Comparison of ENCODE assay signal across 14 cellular contexts in the genomic region with DNA sequence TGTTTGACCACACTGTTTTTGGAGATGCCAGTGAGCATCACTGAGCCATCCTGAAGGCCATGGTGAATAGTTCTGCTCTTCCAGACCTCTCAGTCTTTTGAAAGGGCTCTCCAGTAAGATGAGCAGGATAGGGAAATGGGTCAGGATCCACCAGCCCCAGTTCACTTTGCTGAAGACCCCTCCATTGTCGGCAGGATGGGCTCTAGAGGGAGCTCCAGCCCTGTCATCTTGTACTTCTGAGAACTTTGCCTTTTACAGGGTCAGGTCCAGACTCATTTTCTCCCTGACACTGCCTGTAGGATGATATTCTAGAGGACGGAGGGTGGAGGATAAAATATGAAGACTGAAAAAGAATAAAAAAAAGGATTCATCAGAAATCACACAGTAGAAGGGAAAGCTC. TPM values are rescaled to one million over a fixed set of nuclear protein-coding genes. Genes with fewer than 3 reads are reported as not detected.
A peak's percentile ranks its signal among the peaks of the same experiment; 100 is the strongest.
DNase-seq lines count a peak whose midpoint lies in the region; ATAC-seq and TF ChIP-seq lines count a peak whose summit lies in the region.
"Had no signal": no experiment of that assay in that cellular context is flagged by ENCODE, and none has a peak within 500 bp of the region (broad histone marks: within the 10 kb centered on the region; RNA-seq: fewer than 3 reads in every experiment).

No MANE protein-coding gene starts in this region.

- H3K36me3 Mint-ChIP-seq in WTC11 (no peaks in the 10 kb centered on the region), natural killer cell (no peaks in the 10 kb centered on the region)

- whole genome bisulfite sequencing in neuronal stem cell (ENCODE audit: extremely low coverage in 2 of 2, insufficient read length in 2 of 2, insufficient replicate concordance in 1 of 2), 2 donors, result no CpG with 5 or more reads among the region's 2 CpGs

- intact Hi-C loops in natural killer cell (cut with micrococcal nuclease), result no loop called here

- H3K9me3 Mint-ChIP-seq in WTC11 (no peaks in the 10 kb centered on the region), natural killer cell (peaks cover 0 to 2% of the 10 kb centered on the region in 2 donors)
- H3K9me3 Mint-ChIP-seq: effector memory CD8-positive, alpha-beta T cell had no signal

- H3K36me3 ChIP-seq in neuronal stem cell (replicated peaks in 1 of 2; ENCODE audit: control insufficient read depth in 2 of 2, insufficient read depth in 2 of 2, low read length in 2 of 2), result no peaks in the 10 kb centered on the region

- no peaks in the 10 kb centered on the region for H3K4me1 Mint-ChIP-seq in WTC11
- no peaks in the 10 kb centered on the region for H3K4me1 Mint-ChIP-seq in natural killer cell

- no peak overlapping the region for H2AFZ ChIP-seq in neuronal stem cell (ENCODE audit: low read length)

- H2BK120ac ChIP-seq in neuronal stem cell (ENCODE audit: low read depth, low read length), result no peak overlapping the region

- no peak overlapping the region for H3K9ac ChIP-seq in neuronal stem cell (ENCODE audit: low read depth, low read length, poor library complexity)

- no peak overlapping the region for H3K27ac Mint-ChIP-seq in WTC11
- no peak overlapping the region for H3K27ac Mint-ChIP-seq in natural killer cell
- H3K27ac Mint-ChIP-seq: effector memory CD8-positive, alpha-beta T cell had no signal

- H2BK12ac ChIP-seq in neuronal stem cell (ENCODE audit: low read length), result no peak overlapping the region

- peak; percentile 100 for ATAC-seq in WTC11
- ATAC-seq in natural killer cell, result no peak
- no peak for ATAC-seq in GM21390 (IDR thresholded peaks at IDR 0.05; ENCODE audit: unreplicated experiment)
- ATAC-seq in GM18519 (IDR thresholded peaks at IDR 0.05; ENCODE audit: low FRiP score, unreplicated experiment), result no peak
- ATAC-seq: effector memory CD8-positive, alpha-beta T cell; left cardiac atrium; sciatic nerve had no signal

- CTCF ChIA-PET in WTC11 (lab: Charles Lee), result interaction anchor here (0.6 to 1.7 kb wide), 5 partner anchors 54 to 542 kb away, joined by 3 to 6 read pairs (median 4); no protein-coding TSS in a partner anchor

- no peak overlapping the region for H3K4me3 Mint-ChIP-seq in WTC11
- H3K4me3 Mint-ChIP-seq in natural killer cell, result no peak overlapping the region
- H3K4me3 Mint-ChIP-seq: effector memory CD8-positive, alpha-beta T cell had no signal

- H3K4me2 ChIP-seq in neuronal stem cell (ENCODE audit: insufficient read depth, low read length, poor library complexity, severe bottlenecking), result no peak overlapping the region
- H3K4me2 ChIP-seq: A549 had no signal

- no peak overlapping the region for H3K4ac ChIP-seq in neuronal stem cell (ENCODE audit: low read length)

- POLR2A ChIA-PET in WTC11 (lab: Charles Lee), result no interaction called here

- H3K27ac ChIP-seq in neuronal stem cell (replicated peaks; ENCODE audit: low read length), result no peak overlapping the region
- H3K27ac ChIP-seq: A549 had no signal

- no peaks in the 10 kb centered on the region for H3K4me1 ChIP-seq in neuronal stem cell (ENCODE audit: control insufficient read depth in 2 of 2, insufficient read depth in 1 of 2, low read depth in 1 of 2, low read length in 2 of 2)
- H3K4me1 ChIP-seq: A549 had no signal

- no peak overlapping the region for H2BK15ac ChIP-seq in neuronal stem cell (ENCODE audit: low read length)

- DNase-seq in NCI-H1417 (lab: John Stamatoyannopoulos, UW) (peak in 2 of 3 experiments; percentile 26 to 43), NCI-H1417 treated with DMSO at 0.1 percent for 48 hours (lab: John Stamatoyannopoulos, UW) (no peak), NCI-H1694 treated with DMSO at 0.1 percent for 48 hours (lab: John Stamatoyannopoulos, UW) (peak; percentile 68), WTC11 (ENCODE audit: low spot score) (peak; percentile 73), neuronal stem cell (ENCODE audit: low spot score) (peak; percentile 26), natural killer cell (no peak)
- DNase-seq: effector memory CD8-positive, alpha-beta T cell; IMR-90; left cardiac atrium; stimulated activated CD8-positive, alpha-beta memory T cell treated with anti-CD3 and anti-CD28 coated beads, Interleukin-4, amount 100 ng/mL, for 48 hours had no signal

- TF ChIP-seq CTCF in WTC11 (IDR thresholded peaks at IDR 0.05), result 0 out of 2 replicates have a peak, but pooled peaks have one; percentile 29
- no peak for TF ChIP-seq CTCF in natural killer cell (IDR thresholded peaks at IDR 0.05)

- H3K14ac ChIP-seq in neuronal stem cell (ENCODE audit: low read length), result no peak overlapping the region

- H3K27me3 Mint-ChIP-seq in WTC11 (ENCODE audit: low read depth) (no peaks in the 10 kb centered on the region), natural killer cell (ENCODE audit: low read depth in 2 of 2) (peaks cover 0 to 3% of the 10 kb centered on the region in 2 donors)

- no peak overlapping the region for H2AK5ac ChIP-seq in neuronal stem cell (ENCODE audit: low read depth, low read length)

- H3K9me3 ChIP-seq in neuronal stem cell (replicated peaks in 1 of 2; ENCODE audit: control insufficient read depth in 2 of 2, insufficient read depth in 1 of 2, low read depth in 1 of 2, low read length in 2 of 2), result no peaks in the 10 kb centered on the region
- H3K9me3 ChIP-seq: A549 had no signal

- no peaks in the 10 kb centered on the region for H3K79me1 ChIP-seq in neuronal stem cell (ENCODE audit: low read depth, low read length)

- no peak overlapping the region for H2BK5ac ChIP-seq in neuronal stem cell (ENCODE audit: low read length)

- H4K8ac ChIP-seq in neuronal stem cell (ENCODE audit: low read depth, low read length), result no peak overlapping the region

- no peak overlapping the region for H3K18ac ChIP-seq in neuronal stem cell (ENCODE audit: low read length)

- no peak overlapping the region for H4K91ac ChIP-seq in neuronal stem cell (ENCODE audit: low read depth, low read length, poor library complexity)

- no peak overlapping the region for H3K23ac ChIP-seq in neuronal stem cell (ENCODE audit: low read depth, low read length, poor library complexity)

- no peaks in the 10 kb centered on the region for H3K27me3 ChIP-seq in neuronal stem cell (ENCODE audit: control insufficient read depth in 3 of 3, insufficient read depth in 3 of 3, low read depth in 1 of 3, low read length in 3 of 3)

- no peak overlapping the region for H3K4me3 ChIP-seq in neuronal stem cell (ENCODE audit: low read length in 2 of 2)
- H3K4me3 ChIP-seq: A549 had no signal

TF ChIP-seq in WTC11, 78 proteins besides CTCF, POLR2A, EP300 and RAD21 (continues in another document):
- TF ChIP-seq GABPB1 (CRISPR knock-in tag; IDR thresholded peaks at IDR 0.05) (no peak), ZNF416 (CRISPR knock-in tag; IDR thresholded peaks at IDR 0.05) (no peak), PRRX2 (CRISPR knock-in tag; IDR thresholded peaks at IDR 0.05) (no peak), GTF2I (CRISPR knock-in tag; conservative IDR thresholded peaks at IDR 0.05) (no peak)
- TF ChIP-seq, protein P1, sequence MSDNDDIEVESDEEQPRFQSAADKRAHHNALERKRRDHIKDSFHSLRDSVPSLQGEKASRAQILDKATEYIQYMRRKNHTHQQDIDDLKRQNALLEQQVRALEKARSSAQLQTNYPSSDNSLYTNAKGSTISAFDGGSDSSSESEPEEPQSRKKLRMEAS (CRISPR knock-in tag; IDR thresholded peaks at IDR 0.05), result no peak
- TF ChIP-seq, protein P2, sequence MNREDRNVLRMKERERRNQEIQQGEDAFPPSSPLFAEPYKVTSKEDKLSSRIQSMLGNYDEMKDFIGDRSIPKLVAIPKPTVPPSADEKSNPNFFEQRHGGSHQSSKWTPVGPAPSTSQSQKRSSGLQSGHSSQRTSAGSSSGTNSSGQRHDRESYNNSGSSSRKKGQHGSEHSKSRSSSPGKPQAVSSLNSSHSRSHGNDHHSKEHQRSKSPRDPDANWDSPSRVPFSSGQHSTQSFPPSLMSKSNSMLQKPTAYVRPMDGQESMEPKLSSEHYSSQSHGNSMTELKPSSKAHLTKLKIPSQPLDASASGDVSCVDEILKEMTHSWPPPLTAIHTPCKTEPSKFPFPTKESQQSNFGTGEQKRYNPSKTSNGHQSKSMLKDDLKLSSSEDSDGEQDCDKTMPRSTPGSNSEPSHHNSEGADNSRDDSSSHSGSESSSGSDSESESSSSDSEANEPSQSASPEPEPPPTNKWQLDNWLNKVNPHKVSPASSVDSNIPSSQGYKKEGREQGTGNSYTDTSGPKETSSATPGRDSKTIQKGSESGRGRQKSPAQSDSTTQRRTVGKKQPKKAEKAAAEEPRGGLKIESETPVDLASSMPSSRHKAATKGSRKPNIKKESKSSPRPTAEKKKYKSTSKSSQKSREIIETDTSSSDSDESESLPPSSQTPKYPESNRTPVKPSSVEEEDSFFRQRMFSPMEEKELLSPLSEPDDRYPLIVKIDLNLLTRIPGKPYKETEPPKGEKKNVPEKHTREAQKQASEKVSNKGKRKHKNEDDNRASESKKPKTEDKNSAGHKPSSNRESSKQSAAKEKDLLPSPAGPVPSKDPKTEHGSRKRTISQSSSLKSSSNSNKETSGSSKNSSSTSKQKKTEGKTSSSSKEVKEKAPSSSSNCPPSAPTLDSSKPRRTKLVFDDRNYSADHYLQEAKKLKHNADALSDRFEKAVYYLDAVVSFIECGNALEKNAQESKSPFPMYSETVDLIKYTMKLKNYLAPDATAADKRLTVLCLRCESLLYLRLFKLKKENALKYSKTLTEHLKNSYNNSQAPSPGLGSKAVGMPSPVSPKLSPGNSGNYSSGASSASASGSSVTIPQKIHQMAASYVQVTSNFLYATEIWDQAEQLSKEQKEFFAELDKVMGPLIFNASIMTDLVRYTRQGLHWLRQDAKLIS (CRISPR knock-in tag; IDR thresholded peaks at IDR 0.05; ENCODE audit: borderline replicate concordance), result no peak
- TF ChIP-seq, protein P3, sequence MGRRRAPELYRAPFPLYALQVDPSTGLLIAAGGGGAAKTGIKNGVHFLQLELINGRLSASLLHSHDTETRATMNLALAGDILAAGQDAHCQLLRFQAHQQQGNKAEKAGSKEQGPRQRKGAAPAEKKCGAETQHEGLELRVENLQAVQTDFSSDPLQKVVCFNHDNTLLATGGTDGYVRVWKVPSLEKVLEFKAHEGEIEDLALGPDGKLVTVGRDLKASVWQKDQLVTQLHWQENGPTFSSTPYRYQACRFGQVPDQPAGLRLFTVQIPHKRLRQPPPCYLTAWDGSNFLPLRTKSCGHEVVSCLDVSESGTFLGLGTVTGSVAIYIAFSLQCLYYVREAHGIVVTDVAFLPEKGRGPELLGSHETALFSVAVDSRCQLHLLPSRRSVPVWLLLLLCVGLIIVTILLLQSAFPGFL (CRISPR knock-in tag; IDR thresholded peaks at IDR 0.05; ENCODE audit: borderline replicate concordance), result no peak

RNA-seq across cellular contexts. Expression of a gene that starts 13.1 kb away (rescaled TPM):
- total RNA-seq in WTC11 (2021) (0.34 to 0.83 TPM in 2 of 3 replicates, not detected in the other), natural killer cell (not detected)
- 0.10 TPM for polyA plus RNA-seq in neuronal stem cell (2013, experiment 1 of 2)
- 0.08 TPM for polyA plus RNA-seq in neuronal stem cell (2013, experiment 2 of 2)
- total RNA-seq: IMR-90, left cardiac atrium, sciatic nerve had no signal
- polyA plus RNA-seq: A549, IMR-90 had no signal

Comparison
In these comparisons a context has a peak if more than half of its experiments do, and no peak if none do; other contexts are left out.
1. DNase-seq: peak in NCI-H1417 (2 of 3), NCI-H1694 treated with DMSO at 0.1 percent for 48 hours (single experiment), WTC11 (single experiment) and neuronal stem cell (single experiment); none in NCI-H1417 treated with DMSO at 0.1 percent for 48 hours (single experiment) and natural killer cell (single experiment).